In genomic region chr2:203869610-203870042, GRCh38 we compare ENCODE assay signal across 10 cellular contexts.
DNase-seq lines count a peak whose midpoint lies in the region; ATAC-seq lines count a peak whose summit lies in the region.
"Had no signal": no experiment of that assay in that cellular context is flagged by ENCODE, and none has a peak within 500 bp of the region (broad histone marks: within the 10 kb centered on the region; RNA-seq: fewer than 3 reads in every experiment).

No MANE protein-coding gene starts in this region.

- DNase-seq in NCI-H2107 (lab: John Stamatoyannopoulos, UW): peak; percentile 52
- peak; percentile 40 for DNase-seq in T-helper 22 cell (ENCODE audit: low read depth)
- peak; percentile 82 for DNase-seq in activated effector memory CD4-positive, alpha-beta T cell treated with anti-CD3 and anti-CD28 coated beads, Interleukin-2, amount 50 U/mL, for 16 hours
- DNase-seq in stimulated activated CD4-positive, alpha-beta T cell treated with anti-CD3 and anti-CD28 coated beads, TNF-alpha, amount 100 ng/mL, for 1 hour (ENCODE audit: low read depth in 3 of 3, low spot score in 1 of 3): peak in 2 of 3 donors; percentile 27
- no peak for DNase-seq in HuH-7 (ENCODE audit: low spot score)
- DNase-seq: aorta, mesendoderm, NCI-H526 had no signal

- ATAC-seq in HG02571 (IDR thresholded peaks at IDR 0.05; ENCODE audit: unreplicated experiment) (no peak), HG02885 (IDR thresholded peaks at IDR 0.05; ENCODE audit: poor library complexity, unreplicated experiment) (no peak)
